ENCODE assay signal across 1 cellular context in genomic region chrX:135688137-135688536, GRCh38.
TF ChIP-seq lines count a peak whose summit lies in the region.

No MANE protein-coding gene starts in this region.

TF ChIP-seq in GM12878, 131 proteins besides CTCF, POLR2A, EP300 and RAD21 (continued from another document):
- TF ChIP-seq ZNF687 (IDR thresholded peaks at IDR 0.05): no peak
- TF ChIP-seq SREBF1 (IDR thresholded peaks at IDR 0.05; ENCODE audit: low read length): no peak
- no peak for TF ChIP-seq REST (IDR thresholded peaks at IDR 0.05; ENCODE audit: low read depth, low read length)
- TF ChIP-seq MAX (IDR thresholded peaks at IDR 0.05; ENCODE audit: low read depth, low read length): no peak
- no peak for TF ChIP-seq NFIC (IDR thresholded peaks at IDR 0.05; ENCODE audit: low read depth, low read length)
